Comparison of ENCODE assay signal across 10 cellular contexts in genomic region chr19:16458391-16459128, GRCh38. TPM values are rescaled to one million over a fixed set of nuclear protein-coding genes. Genes with fewer than 3 reads are reported as not detected.
A peak's percentile ranks its signal among the peaks of the same experiment; 100 is the strongest.
DNase-seq lines count a peak whose midpoint lies in the region; ATAC-seq and TF ChIP-seq lines count a peak whose summit lies in the region.
"Had no signal": no experiment of that assay in that cellular context is flagged by ENCODE, and none has a peak within 500 bp of the region (broad histone marks: within the 10 kb centered on the region; RNA-seq: fewer than 3 reads in every experiment).

No MANE protein-coding gene starts in this region.

- H3K9me3 ChIP-seq in CD4-positive, alpha-beta memory T cell (ENCODE audit: control insufficient read depth in 1 of 2, low read length in 2 of 2): no peaks in the 10 kb centered on the region
- H3K9me3 ChIP-seq in NT2/D1 (ENCODE audit: insufficient read depth, low read length) (no peaks in the 10 kb centered on the region), osteoblast (ENCODE audit: low read depth, low read length) (no peaks in the 10 kb centered on the region)

- H3K27me3 ChIP-seq in CD4-positive, alpha-beta memory T cell (ENCODE audit: insufficient read depth, low read length): no peaks in the 10 kb centered on the region
- H3K27me3 ChIP-seq in NT2/D1 (ENCODE audit: insufficient read depth, insufficient read length) (no peaks in the 10 kb centered on the region), osteoblast (ENCODE audit: insufficient read depth, low read length) (no peaks in the 10 kb centered on the region)

- peaks cover 28% of the 10 kb centered on the region for H3K4me1 ChIP-seq in CD4-positive, alpha-beta memory T cell (ENCODE audit: insufficient read depth, low read length)
- H3K4me1 ChIP-seq in NT2/D1 (ENCODE audit: insufficient read depth, insufficient read length) (peaks cover 38% of the 10 kb centered on the region), osteoblast (ENCODE audit: insufficient read depth, low read length) (peaks cover 25% of the 10 kb centered on the region)

- H3K4me2 ChIP-seq in osteoblast (ENCODE audit: insufficient read depth, low read length): no peak overlapping the region

- H3K4me1 Mint-ChIP-seq in CD4-positive, alpha-beta memory T cell: peaks cover 39 to 74% (median 55%) of the 10 kb centered on the region in 4 donors

- H3K9ac ChIP-seq in NT2/D1 (ENCODE audit: insufficient read length, low read depth): peak overlapping the region; percentile 47

- no peaks in the 10 kb centered on the region for H3K27me3 Mint-ChIP-seq in CD4-positive, alpha-beta memory T cell

- no peak overlapping the region for H3K4me3 ChIP-seq in CD4-positive, alpha-beta memory T cell (ENCODE audit: low read length in 2 of 2)
- H3K4me3 ChIP-seq in NT2/D1 (ENCODE audit: insufficient read length, low read depth): no peak overlapping the region
- no peak overlapping the region for H3K4me3 ChIP-seq in osteoblast (ENCODE audit: insufficient read depth, low read length)

- peak overlapping the region in 4 of 7 donors; percentile 4 to 10 (median 6) for H3K27ac Mint-ChIP-seq in CD4-positive, alpha-beta memory T cell

- H2AFZ ChIP-seq in osteoblast (ENCODE audit: low read length): no peak overlapping the region

- peaks cover 63% of the 10 kb centered on the region for H4K20me1 ChIP-seq in osteoblast (ENCODE audit: insufficient read depth, low read length)

- H3K27ac ChIP-seq in CD4-positive, alpha-beta memory T cell (ENCODE audit: low read depth, low read length): no peak overlapping the region
- H3K27ac ChIP-seq in osteoblast (ENCODE audit: low read depth, low read length): peak overlapping the region; percentile 35

- peak overlapping the region in 3 of 8 donors; percentile 1 to 26 (median 21) for H3K4me3 Mint-ChIP-seq in CD4-positive, alpha-beta memory T cell

- no peaks in the 10 kb centered on the region for H3K9me3 Mint-ChIP-seq in CD4-positive, alpha-beta memory T cell

- intact Hi-C loops in CD4-positive, alpha-beta memory T cell (cut with micrococcal nuclease): no loop called here

- peak; percentile 21 for ATAC-seq in esophagus mucosa
- ATAC-seq in GM21619 (IDR thresholded peaks at IDR 0.05; ENCODE audit: unreplicated experiment): no peak
- ATAC-seq in GM21381 (IDR thresholded peaks at IDR 0.05; ENCODE audit: unreplicated experiment): no peak

- H3K36me3 Mint-ChIP-seq in CD4-positive, alpha-beta memory T cell: peaks cover 0 to 2% of the 10 kb centered on the region in 2 donors

- CTCF ChIA-PET in CD4-positive, alpha-beta memory T cell (lab: Charles Lee; ENCODE audit: partially characterized antibody): no interaction called here

- H3K36me3 ChIP-seq in CD4-positive, alpha-beta memory T cell (ENCODE audit: insufficient read depth, low read length): no peaks in the 10 kb centered on the region
- H3K36me3 ChIP-seq in NT2/D1 (ENCODE audit: insufficient read depth, insufficient read length, low read length) (peaks cover 13% of the 10 kb centered on the region), osteoblast (ENCODE audit: insufficient read depth, low read length) (no peaks in the 10 kb centered on the region)

- TF ChIP-seq CTCF in osteoblast (IDR thresholded peaks at IDR 0.05; ENCODE audit: extremely low read depth, low read depth, low read length): no peak

- no peak for DNase-seq in CD4-positive, alpha-beta memory T cell
- DNase-seq in NT2/D1 (ENCODE audit: low read depth, low spot score) (no peak), osteoblast (ENCODE audit: insufficient read length, low spot score, missing footprints) (no peak), NCI-H2107 (lab: John Stamatoyannopoulos, UW) (no peak), NCI-H146 (lab: John Stamatoyannopoulos, UW) (no peak)

- peaks cover 95% of the 10 kb centered on the region for H3K79me2 ChIP-seq in osteoblast (ENCODE audit: insufficient read depth, low read length)

- POLR2A ChIA-PET in CD4-positive, alpha-beta memory T cell (lab: Charles Lee; ENCODE audit: partially characterized antibody): no interaction called here

RNA-seq across cellular contexts. Expression of gene EPS15L1, which starts 13.2 kb away (rescaled TPM):
- total RNA-seq in CD4-positive, alpha-beta memory T cell: 10 to 100 TPM; 53.6 to 55.8 TPM
- 10 to 100 TPM in 1 of 2 donors, 1 to 10 TPM in 1; 6.6 to 12.7 TPM for polyA plus RNA-seq in CD4-positive, alpha-beta memory T cell
- 27.5 TPM for total RNA-seq in esophagus mucosa
- total RNA-seq in osteoblast: 13.8 and 15.2 TPM in 2 replicates

RNA-seq across cellular contexts. Expression of gene CALR3, which starts 37.4 kb away (rescaled TPM):
- total RNA-seq in CD4-positive, alpha-beta memory T cell: not detected
- not detected for polyA plus RNA-seq in CD4-positive, alpha-beta memory T cell
- total RNA-seq in esophagus mucosa (not detected), osteoblast (not detected in 2 replicates)
- total RNA-seq: kidney epithelial cell; T-helper 1 cell treated with Interleukin-12 subunit alpha and Interleukin-12 subunit beta and Interleukin-4 antibody, amounts not matched to agents 30 ng/mL and 1 ng/mL, for 36 hours had no signal

RNA-seq across cellular contexts. Expression of gene C19orf44, which starts 37.6 kb away (rescaled TPM):
- 1 to 10 TPM; 4.6 to 6.7 TPM for total RNA-seq in CD4-positive, alpha-beta memory T cell
- 1 to 10 TPM in 1 of 2 donors, under 1 TPM in 1; 0.38 to 1.7 TPM for polyA plus RNA-seq in CD4-positive, alpha-beta memory T cell
- 1.8 TPM for total RNA-seq in esophagus mucosa
- 7.2 and 7.7 TPM in 2 replicates for total RNA-seq in osteoblast
